21 cellular contexts compared by ENCODE assay signal in the genomic region with DNA sequence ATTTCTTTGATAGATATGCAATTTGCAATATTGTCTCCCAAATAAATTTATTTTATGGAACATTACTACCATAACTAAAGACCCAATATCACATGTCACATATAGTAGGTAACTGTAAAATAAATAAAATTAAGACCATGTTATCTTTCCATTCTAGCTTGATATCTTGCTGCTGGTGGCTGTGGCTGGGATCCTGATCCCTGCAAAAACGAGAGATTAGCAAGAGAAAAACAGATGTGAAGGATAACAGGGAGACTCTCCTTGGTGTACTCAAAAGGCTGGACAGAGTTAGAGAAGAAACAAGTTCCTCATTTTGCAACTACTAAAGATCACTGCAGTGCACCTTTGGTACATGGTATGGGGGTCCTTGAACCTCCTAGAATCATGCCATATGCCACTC.
"Had no signal": no experiment of that assay in that cellular context is flagged by ENCODE, and none has a peak within 500 bp of the region (broad histone marks: within the 10 kb centered on the region; RNA-seq: fewer than 3 reads in every experiment).

No MANE protein-coding gene starts in this region.

- FAIRE-seq: colon, TTC549 had no signal

- H3K4me3 ChIP-seq: lung, sigmoid colon, tibial artery had no signal

- H3K36me3 ChIP-seq: brain microvascular endothelial cell, sigmoid colon, tibial artery had no signal

- DNase-seq: activated CD4-positive, alpha-beta memory T cell treated with anti-CD3 and anti-CD28 coated beads, Interleukin-2, amount 10 ng/mL, durations not matched to agents 7 days and 5 days; activated CD4-positive, alpha-beta T cell treated with anti-CD3 and anti-CD28 coated beads for 48 hours; activated CD4-positive, CD25-positive, alpha-beta regulatory T cell; activated CD8-positive, alpha-beta memory T cell treated with anti-CD3 and anti-CD28 coated beads, Interleukin-2, amount 10 ng/mL, durations not matched to agents 7 days and 5 days; activated naive CD4-positive, alpha-beta T cell treated with anti-CD3 and anti-CD28 coated beads for 36 hours; brain microvascular endothelial cell; central memory CD4-positive, alpha-beta T cell; endodermal cell; foreskin melanocyte; glutamatergic neuron; hypothalamus; nephron progenitor cell; nucleus accumbens; sigmoid colon; stimulated activated CD4-positive, alpha-beta T cell treated with anti-CD3 and anti-CD28 coated beads, Interleukin-4, amount 100 ng/mL, for 24 hours; stimulated activated naive CD4-positive, alpha-beta T cell; substantia nigra; tibial artery had no signal

- ATAC-seq: activated CD8-positive, alpha-beta memory T cell treated with anti-CD3 and anti-CD28 coated beads, Interleukin-2, amount 10 ng/mL, durations not matched to agents 7 days and 5 days had no signal

- H3K27ac ChIP-seq: brain microvascular endothelial cell, sigmoid colon, tibial artery had no signal

- H3K27me3 ChIP-seq: brain microvascular endothelial cell, sigmoid colon had no signal

- H3K9me3 ChIP-seq: sigmoid colon, tibial artery had no signal
